ENCODE assay signal across 8 cellular contexts in the genomic region with DNA sequence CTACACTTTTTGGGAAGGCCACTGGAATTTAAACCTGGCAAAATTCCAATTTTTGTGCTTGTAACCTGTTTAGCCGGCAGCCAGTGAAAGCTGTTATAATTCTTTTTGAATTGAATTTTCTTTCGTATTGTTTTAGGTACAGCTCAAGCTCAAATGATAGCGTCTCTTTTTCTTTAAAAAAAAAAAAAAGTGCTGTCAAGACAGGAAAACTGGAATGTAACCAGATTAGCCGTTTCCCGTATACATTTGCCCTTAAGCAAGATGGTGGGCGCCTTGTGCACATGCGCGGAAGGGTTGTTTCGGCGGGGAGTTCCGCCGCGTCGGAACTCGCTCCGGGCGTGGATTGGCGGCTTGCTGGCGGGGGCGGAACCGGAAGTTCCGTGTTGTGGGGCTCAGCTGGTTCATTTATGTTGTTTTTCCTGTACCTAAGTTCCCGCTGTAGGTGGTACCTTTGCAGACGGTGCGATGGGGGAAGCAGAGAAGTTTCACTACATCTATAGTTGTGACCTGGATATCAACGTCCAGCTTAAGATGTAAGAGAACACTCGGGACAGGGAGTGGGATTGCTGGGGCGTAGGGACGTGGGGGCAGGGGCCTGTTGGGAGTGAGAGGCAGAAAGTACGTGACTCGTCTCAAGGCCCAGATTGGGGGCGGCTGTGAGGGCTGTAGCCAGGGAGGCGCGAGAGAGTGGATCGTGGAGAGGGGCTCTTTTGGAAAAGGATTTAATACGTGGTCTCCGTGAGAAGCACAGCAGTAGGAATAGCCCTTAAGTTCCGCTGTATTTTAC.
A peak's percentile ranks its signal among the peaks of the same experiment; 100 is the strongest.
DNase-seq lines count a peak whose midpoint lies in the region; ATAC-seq and TF ChIP-seq lines count a peak whose summit lies in the region.

A gene (plus strand): TSS at position 408 of the 787 bp plus-strand sequence. CDS start 58 bp downstream, at position 466.

- peaks cover 39% of the 10 kb centered on the region for H3K4me1 Mint-ChIP-seq in central memory CD8-positive, alpha-beta T cell

- ATAC-seq in GM19025 (IDR thresholded peaks at IDR 0.05; ENCODE audit: low read depth, unreplicated experiment): peak; percentile 98
- ATAC-seq in HG03342 (IDR thresholded peaks at IDR 0.05; ENCODE audit: unreplicated experiment): peak; percentile 98
- peak; percentile 96 for ATAC-seq in central memory CD8-positive, alpha-beta T cell (replicated peaks; ENCODE audit: extremely low read depth, poor library complexity, severe bottlenecking)

- peaks cover 23% of the 10 kb centered on the region for H3K36me3 Mint-ChIP-seq in central memory CD8-positive, alpha-beta T cell (ENCODE audit: insufficient read depth)

- peak within 1 kb of the TSS; percentile 99 for H3K27ac Mint-ChIP-seq in central memory CD8-positive, alpha-beta T cell (ENCODE audit: low read depth)

- H3K27me3 Mint-ChIP-seq in central memory CD8-positive, alpha-beta T cell: no peaks in the 10 kb centered on the region

- no peaks in the 10 kb centered on the region for H3K9me3 Mint-ChIP-seq in central memory CD8-positive, alpha-beta T cell

- no peak for TF ChIP-seq CTCF in AG09309 (IDR thresholded peaks at IDR 0.05; ENCODE audit: control insufficient read depth, insufficient read depth, low read depth, low read length, missing control alignments)

- H3K4me3 Mint-ChIP-seq in central memory CD8-positive, alpha-beta T cell: peak within 1 kb of the TSS; percentile 98

- H3K4me3 ChIP-seq in AG09309 (ENCODE audit: control insufficient read depth, low read depth, low read length): peak within 1 kb of the TSS; percentile 66

- DNase-seq in AG09309 (ENCODE audit: low read depth) (peak; percentile 92), NCI-H446 (lab: John Stamatoyannopoulos, UW) (peak; percentile 85 to 96), iris pigment epithelial cell (ENCODE audit: low read depth) (peak; percentile 99)
- peak; percentile 96 for DNase-seq in activated CD4-positive, CD25-positive, alpha-beta regulatory T cell treated with anti-CD3 and anti-CD28 coated beads, Interleukin-2, amount 50 U/mL, for 16 hours (ENCODE audit: low read depth, low spot score)
- peak; percentile 92 to 93 for DNase-seq in central memory CD8-positive, alpha-beta T cell (ENCODE audit: low spot score in 2 of 2)
- peak; percentile 94 for DNase-seq in stimulated activated CD4-positive, alpha-beta T cell treated with anti-CD3 and anti-CD28 coated beads, Interleukin-12 subunit alpha, Interleukin-12 subunit beta, amount 100 ng/mL, for 24 hours (ENCODE audit: low read depth in 2 of 2)

Comparison
In these comparisons a context has a peak if more than half of its experiments do, and no peak if none do; other contexts are left out.
1. Peak in every context shown above with its lines: DNase-seq, ATAC-seq and H3K4me3 ChIP-seq.